26 cellular contexts compared by ENCODE assay signal in the genomic region with DNA sequence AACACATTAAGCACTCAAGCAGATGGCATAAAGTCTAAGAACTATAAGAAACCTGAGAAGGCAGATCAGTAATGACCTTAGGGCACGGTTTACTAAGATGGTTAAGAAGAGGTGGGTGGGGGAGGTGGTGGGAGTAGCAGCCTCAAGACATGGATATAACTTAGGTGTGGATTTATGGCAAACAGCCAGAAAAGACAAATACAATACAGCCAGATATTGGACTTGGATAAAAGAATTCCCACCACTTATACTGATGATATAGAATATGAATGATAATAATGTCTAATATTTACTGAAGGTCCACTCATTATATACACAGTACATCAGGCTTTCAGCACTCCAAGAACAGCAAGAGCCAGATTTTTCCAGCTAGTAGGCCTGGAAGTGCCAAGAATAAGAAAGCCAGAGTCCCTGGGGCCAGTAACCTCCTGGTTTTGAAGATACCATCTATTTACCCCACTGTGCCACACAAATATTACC. TPM values are rescaled to one million over a fixed set of nuclear protein-coding genes. Genes with fewer than 3 reads are reported as not detected.
DNase-seq lines count a peak whose midpoint lies in the region; ATAC-seq and TF ChIP-seq lines count a peak whose summit lies in the region.
"Had no signal": no experiment of that assay in that cellular context is flagged by ENCODE, and none has a peak within 500 bp of the region (broad histone marks: within the 10 kb centered on the region; RNA-seq: fewer than 3 reads in every experiment).

No MANE protein-coding gene starts in this region.

- H3K27me3 ChIP-seq in GM23338 (ENCODE audit: insufficient read depth) (no peaks in the 10 kb centered on the region), MM.1S (replicated peaks; ENCODE audit: insufficient read depth, low read length) (no peaks in the 10 kb centered on the region), SK-N-SH (ENCODE audit: insufficient read depth) (no peaks in the 10 kb centered on the region)
- H3K27me3 ChIP-seq: cardiac muscle cell, neural progenitor cell, Peyer's patch, sigmoid colon, SJCRH30, tibial artery had no signal

- no peak for DNase-seq in GM23338 (ENCODE audit: low spot score)
- DNase-seq in MM.1S, result no peak
- no peak for DNase-seq in SK-N-SH
- no peak for DNase-seq in nephron progenitor cell
- no peak for DNase-seq in stimulated activated CD4-positive, alpha-beta T cell treated with anti-CD3 and anti-CD28 coated beads, Interleukin-4, amount 100 ng/mL, for 4 hours
- DNase-seq in stimulated activated CD4-positive, alpha-beta T cell treated with anti-CD3 and anti-CD28 coated beads, Interleukin-1b, Interleukin-23, amount 100 ng/mL, for 48 hours, result no peak
- DNase-seq: activated naive CD4-positive, alpha-beta T cell treated with anti-CD3 and anti-CD28 coated beads for 36 hours; activated T-cell treated with anti-CD3 and anti-CD28 coated beads, Interleukin-2, amount 50 U/mL, for 48 hours; AML-193; amniotic stem cell; CD8-positive, alpha-beta T cell; GF-D8; KBM-7; kidney; NCI-H1694 treated with DMSO at 0.1 percent for 48 hours; Peyer's patch; posterior cingulate gyrus; sigmoid colon; SJCRH30; stimulated activated naive CD8-positive, alpha-beta T cell treated with anti-CD3 and anti-CD28 coated beads, Interleukin-15, amount 100 ng/mL, for 72 hours; tibial artery had no signal

- 64% methylated on average over 1 of the region's 1 CpG for WGBS in SK-N-SH (ENCODE audit: low lambda C conversion rate)

- no peaks in the 10 kb centered on the region for H3K36me3 Mint-ChIP-seq in GM23338 (ENCODE audit: low read depth)
- H3K36me3 Mint-ChIP-seq in nephron progenitor cell (ENCODE audit: low read depth), result peaks cover 8% of the 10 kb centered on the region
- H3K36me3 Mint-ChIP-seq in activated T-helper 17 cell treated with anti-CD3 and anti-CD28 coated beads, Interleukin-2, amount 50 U/mL, for 72 hours (ENCODE audit: low read depth), result no peaks in the 10 kb centered on the region
- H3K36me3 Mint-ChIP-seq: CD8-positive, alpha-beta T cell had no signal

- no peak overlapping the region for H3K9ac ChIP-seq in MM.1S (ENCODE audit: low read length)
- H3K9ac ChIP-seq in SK-N-SH, result no peak overlapping the region
- H3K9ac ChIP-seq: neural progenitor cell had no signal

- H4K20me1 ChIP-seq in GM23338 (replicated peaks; ENCODE audit: insufficient read depth) (0 out of 2 replicates have a peak, but pooled peaks cover 5% of the 10 kb centered on the region), MM.1S (ENCODE audit: insufficient read depth, low read length) (no peaks in the 10 kb centered on the region), SK-N-SH (ENCODE audit: insufficient read depth) (peaks cover 71% of the 10 kb centered on the region)

- H3K36me3 ChIP-seq in GM23338 (ENCODE audit: insufficient read depth) (no peaks in the 10 kb centered on the region), MM.1S (replicated peaks; ENCODE audit: insufficient read depth, low read length) (no peaks in the 10 kb centered on the region), SK-N-SH (replicated peaks in 1 of 2; ENCODE audit: control insufficient read depth in 1 of 2, insufficient read depth in 2 of 2, low read length in 1 of 2) (no peaks in the 10 kb centered on the region)
- H3K36me3 ChIP-seq: cardiac muscle cell, neural progenitor cell, Peyer's patch, sigmoid colon, SJCRH30, tibial artery had no signal

- TF ChIP-seq CTCF in GM23338 (conservative IDR thresholded peaks at IDR 0.05; ENCODE audit: low read depth in 2 of 2), result no peak
- no peak for TF ChIP-seq CTCF in MM.1S (IDR thresholded peaks at IDR 0.05; ENCODE audit: low read length)
- TF ChIP-seq CTCF in SK-N-SH (IDR thresholded peaks at IDR 0.05), result no peak
- no peak for TF ChIP-seq CTCF in nephron progenitor cell (IDR thresholded peaks at IDR 0.05)

- no peak for TF ChIP-seq RAD21 in SK-N-SH (IDR thresholded peaks at IDR 0.05; ENCODE audit: low read length)

- H3K27ac Mint-ChIP-seq in GM23338 (no peak overlapping the region), nephron progenitor cell (peak overlapping the region; percentile 69)
- H3K27ac Mint-ChIP-seq in activated T-helper 17 cell treated with anti-CD3 and anti-CD28 coated beads, Interleukin-2, amount 50 U/mL, for 72 hours, result no peak overlapping the region
- H3K27ac Mint-ChIP-seq: activated CD4-positive, alpha-beta T cell treated with anti-CD3 and anti-CD28 coated beads, Interleukin-2, amount 10 ng/mL, durations not matched to agents 24 days and 14 days; activated naive CD4-positive, alpha-beta T cell treated with anti-CD3 and anti-CD28 coated beads for 36 hours; CD8-positive, alpha-beta T cell; neural progenitor cell had no signal

- peaks cover 50% of the 10 kb centered on the region for H3K4me1 ChIP-seq in GM23338 (ENCODE audit: insufficient read depth)
- H3K4me1 ChIP-seq in MM.1S (ENCODE audit: low read length), result peaks cover 37% of the 10 kb centered on the region
- H3K4me1 ChIP-seq in SK-N-SH (ENCODE audit: control insufficient read depth in 1 of 2, insufficient read depth in 2 of 2, low read depth in 1 of 2, low read length in 1 of 2), result peaks cover 9 to 10% of the 10 kb centered on the region in 2 experiments; a peak in 3 of 4 replicates
- H3K4me1 ChIP-seq: Peyer's patch, SJCRH30 had no signal

- H3F3A ChIP-seq in GM23338 (replicated peaks; ENCODE audit: low read depth) (no peaks in the 10 kb centered on the region), MM.1S (ENCODE audit: insufficient read depth, low read length) (peaks cover 21% of the 10 kb centered on the region), SK-N-SH (replicated peaks; ENCODE audit: insufficient read depth) (no peaks in the 10 kb centered on the region)

- H3K4me1 Mint-ChIP-seq in GM23338 (peaks cover 50% of the 10 kb centered on the region), nephron progenitor cell (peaks cover 43% of the 10 kb centered on the region)
- peaks cover 16% of the 10 kb centered on the region for H3K4me1 Mint-ChIP-seq in activated T-helper 17 cell treated with anti-CD3 and anti-CD28 coated beads, Interleukin-2, amount 50 U/mL, for 72 hours
- H3K4me1 Mint-ChIP-seq: stimulated activated naive CD8-positive, alpha-beta T cell treated with anti-CD3 and anti-CD28 coated beads, Interleukin-15, amount 100 ng/mL, for 72 hours had no signal

- no peak overlapping the region for H3K4me3 ChIP-seq in GM23338
- no peak overlapping the region for H3K4me3 ChIP-seq in MM.1S (ENCODE audit: low read length)
- no peak overlapping the region for H3K4me3 ChIP-seq in SK-N-SH (ENCODE audit: low read depth in 2 of 2, low read length in 1 of 2)
- H3K4me3 ChIP-seq: cardiac muscle cell, lung, neural progenitor cell, Peyer's patch, sigmoid colon, SJCRH30, tibial artery had no signal

- H3K27me3 Mint-ChIP-seq in GM23338 (ENCODE audit: insufficient read depth, low read depth, poor library complexity) (peaks cover 5% of the 10 kb centered on the region), nephron progenitor cell (ENCODE audit: low read depth, poor library complexity) (no peaks in the 10 kb centered on the region)
- H3K27me3 Mint-ChIP-seq in activated T-helper 17 cell treated with anti-CD3 and anti-CD28 coated beads, Interleukin-2, amount 50 U/mL, for 72 hours, result no peaks in the 10 kb centered on the region
- H3K27me3 Mint-ChIP-seq: stimulated activated naive CD8-positive, alpha-beta T cell treated with anti-CD3 and anti-CD28 coated beads, Interleukin-15, amount 100 ng/mL, for 72 hours had no signal

- H2AFZ ChIP-seq in GM23338 (no peak overlapping the region), MM.1S (ENCODE audit: low read length) (no peak overlapping the region), SK-N-SH (ENCODE audit: low read depth) (no peak overlapping the region)
- H2AFZ ChIP-seq: neural progenitor cell had no signal

- H3K79me2 ChIP-seq in GM23338 (replicated peaks; ENCODE audit: insufficient read depth) (peaks cover 87% of the 10 kb centered on the region), MM.1S (ENCODE audit: low read length) (peaks cover 92% of the 10 kb centered on the region), SK-N-SH (ENCODE audit: insufficient read depth) (peaks cover 100% of the 10 kb centered on the region)

- H3K9me2 ChIP-seq in GM23338 (ENCODE audit: insufficient read depth) (no peaks in the 10 kb centered on the region), MM.1S (replicated peaks; ENCODE audit: insufficient read depth, low read length) (no peaks in the 10 kb centered on the region), SK-N-SH (no peaks in the 10 kb centered on the region)

- POLR2A ChIA-PET in SK-N-SH (lab: Yijun Ruan, JAX), result no interaction called here

- no peak overlapping the region for H3K27ac ChIP-seq in GM23338 (ENCODE audit: low read depth)
- peak overlapping the region; percentile 93; the same call in 1 of the 2 replicates for H3K27ac ChIP-seq in MM.1S (ENCODE audit: low read length)
- H3K27ac ChIP-seq in SK-N-SH (ENCODE audit: low read depth in 2 of 2, low read length in 1 of 2), result no peak overlapping the region
- H3K27ac ChIP-seq: cardiac muscle cell, neural progenitor cell, Peyer's patch, sigmoid colon, SJCRH30, tibial artery had no signal

- H3K4me2 ChIP-seq in GM23338 (0 out of 2 replicates have a peak overlapping the region, but pooled peaks have one; percentile 17), MM.1S (ENCODE audit: low read depth, low read length) (peak overlapping the region; percentile 67; the same call in 1 of the 2 replicates), SK-N-SH (0 out of 2 replicates have a peak overlapping the region, but pooled peaks have one; percentile 1)
- H3K4me2 ChIP-seq: neural progenitor cell had no signal

- ATAC-seq in GM23338, result no peak
- ATAC-seq in activated T-helper 17 cell treated with anti-CD3 and anti-CD28 coated beads, Interleukin-2, amount 50 U/mL, for 72 hours (replicated peaks), result no peak
- ATAC-seq: CD8-positive, alpha-beta T cell; stimulated activated naive CD8-positive, alpha-beta T cell treated with anti-CD3 and anti-CD28 coated beads, Interleukin-15, amount 100 ng/mL, for 72 hours had no signal

- H3K4me3 Mint-ChIP-seq in GM23338, result no peak overlapping the region
- H3K4me3 Mint-ChIP-seq in nephron progenitor cell, result no peak overlapping the region
- no peak overlapping the region for H3K4me3 Mint-ChIP-seq in activated T-helper 17 cell treated with anti-CD3 and anti-CD28 coated beads, Interleukin-2, amount 50 U/mL, for 72 hours
- H3K4me3 Mint-ChIP-seq: activated CD4-positive, alpha-beta T cell treated with anti-CD3 and anti-CD28 coated beads, Interleukin-2, amount 10 ng/mL, durations not matched to agents 24 days and 14 days; activated naive CD4-positive, alpha-beta T cell treated with anti-CD3 and anti-CD28 coated beads for 36 hours; CD8-positive, alpha-beta T cell; neural progenitor cell; stimulated activated naive CD8-positive, alpha-beta T cell treated with anti-CD3 and anti-CD28 coated beads, Interleukin-15, amount 100 ng/mL, for 72 hours had no signal

- H3K9me3 Mint-ChIP-seq in GM23338, result no peaks in the 10 kb centered on the region
- H3K9me3 Mint-ChIP-seq in nephron progenitor cell, result no peaks in the 10 kb centered on the region
- no peaks in the 10 kb centered on the region for H3K9me3 Mint-ChIP-seq in activated T-helper 17 cell treated with anti-CD3 and anti-CD28 coated beads, Interleukin-2, amount 50 U/mL, for 72 hours
- H3K9me3 Mint-ChIP-seq: activated CD4-positive, alpha-beta T cell treated with anti-CD3 and anti-CD28 coated beads, Interleukin-2, amount 10 ng/mL, durations not matched to agents 24 days and 14 days; activated naive CD4-positive, alpha-beta T cell treated with anti-CD3 and anti-CD28 coated beads for 36 hours; CD8-positive, alpha-beta T cell; stimulated activated naive CD8-positive, alpha-beta T cell treated with anti-CD3 and anti-CD28 coated beads, Interleukin-15, amount 100 ng/mL, for 72 hours had no signal

- CTCF ChIA-PET in SK-N-SH (lab: Yijun Ruan, JAX), result interaction anchor here (0.9 to 1.3 kb wide), 4 partner anchors 9 to 600 kb away, joined by 3 read pairs; a partner anchor contains a TSS

- H3K9me3 ChIP-seq in MM.1S (replicated peaks; ENCODE audit: insufficient read depth, low read length) (no peaks in the 10 kb centered on the region), SK-N-SH (no peaks in the 10 kb centered on the region)
- H3K9me3 ChIP-seq: Peyer's patch, sigmoid colon, SJCRH30, tibial artery had no signal

- no peak for TF ChIP-seq EP300 in SK-N-SH (IDR thresholded peaks at IDR 0.05; ENCODE audit: borderline replicate concordance in 1 of 2, low read depth in 1 of 2, low read length in 1 of 2)

RNA-seq across cellular contexts. Expression of a gene that starts 11.9 kb away (rescaled TPM):
- total RNA-seq in GM23338 (2014; rRNA removed; shearing (Covaris generic)), result 20.2 and 21.2 TPM in 2 replicates
- polyA plus RNA-seq in GM23338 (2016; fragmentation: Nextera tagmentation; extraction: Ambion mirVana) (4.4 and 6.7 TPM in 2 replicates), SK-N-SH (2012; rRNA removed) (27.7 and 36.1 TPM in 2 replicates)
- polyA plus RNA-seq in SK-N-SH (2012; cell fraction: cytosol; rRNA removed), result 43.1 and 47.2 TPM in 2 replicates
- polyA plus RNA-seq in SK-N-SH (2012; cell fraction: nucleus; rRNA removed), result 14.0 and 23.6 TPM in 2 replicates
- total RNA-seq in activated T-helper 17 cell treated with anti-CD3 and anti-CD28 coated beads, Interleukin-2, amount 50 U/mL, for 72 hours, result 10 to 100 TPM; 15.4 to 17.9 TPM

Comparison
In these comparisons a context has a peak if more than half of its experiments do, and no peak if none do; other contexts are left out.
1. H3K4me2 ChIP-seq: peak in every context shown above with its lines; median percentile 67 in MM.1S; 17 in GM23338; 1 in SK-N-SH.